ENCODE assay signal across 8 cellular contexts in genomic region chr1:116373451-116374339, GRCh38. TPM values are rescaled to one million over a fixed set of nuclear protein-coding genes. Genes with fewer than 3 reads are reported as not detected.
A peak's percentile ranks its signal among the peaks of the same experiment; 100 is the strongest.
DNase-seq lines count a peak whose midpoint lies in the region; ATAC-seq and TF ChIP-seq lines count a peak whose summit lies in the region.

No MANE protein-coding gene starts in this region.

- peak; percentile 40 for DNase-seq in GDM1 (lab: John Stamatoyannopoulos, UW)
- DNase-seq in NCI-H748 treated with DMSO at 0.1 percent for 48 hours (lab: John Stamatoyannopoulos, UW): peak; percentile 22
- peak; percentile 39 for DNase-seq in activated T-cell treated with anti-CD3 and anti-CD28 coated beads for 24 hours (ENCODE audit: low read depth)
- no peak for DNase-seq in epithelial cell of proximal tubule (ENCODE audit: low read depth)
- peak; percentile 52 for DNase-seq in stimulated activated naive CD4-positive, alpha-beta T cell treated with Interleukin-2 at 50 U/mL for 16 hours (lab: John Stamatoyannopoulos, UW)

- no peaks in the 10 kb centered on the region for H3K27me3 ChIP-seq in mucosa of rectum (ENCODE audit: control insufficient read depth in 2 of 2, insufficient read depth in 2 of 2, low read length in 2 of 2)

- H3K4me3 ChIP-seq in epithelial cell of proximal tubule (ENCODE audit: low read depth, low read length) (peak overlapping the region; percentile 92), mucosa of rectum (ENCODE audit: low read length in 2 of 2) (peak overlapping the region; percentile 82 to 83)

- H3K9ac ChIP-seq in mucosa of rectum (ENCODE audit: low read depth in 1 of 2, low read length in 2 of 2): peak overlapping the region; percentile 87 to 93

- H3K9me3 ChIP-seq in mucosa of rectum (ENCODE audit: control insufficient read depth in 2 of 2, low read length in 2 of 2): no peaks in the 10 kb centered on the region

- peak overlapping the region; percentile 92 to 93 for H3K27ac ChIP-seq in mucosa of rectum (ENCODE audit: low read depth in 2 of 2, low read length in 2 of 2)

- TF ChIP-seq CTCF in epithelial cell of proximal tubule (conservative IDR thresholded peaks at IDR 0.05; ENCODE audit: low read depth, low read length): no peak

- peaks cover 0 to 8% of the 10 kb centered on the region in 2 donors for H3K36me3 ChIP-seq in mucosa of rectum (ENCODE audit: control insufficient read depth in 2 of 2, insufficient read depth in 2 of 2, low read length in 2 of 2)

- H3K4me1 ChIP-seq in mucosa of rectum (ENCODE audit: control insufficient read depth in 2 of 2, insufficient read depth in 2 of 2, low read length in 2 of 2): peaks cover 31 to 41% of the 10 kb centered on the region in 2 donors

- ATAC-seq in HG02759 (IDR thresholded peaks at IDR 0.05; ENCODE audit: unreplicated experiment) (peak; percentile 4), HG02870 (IDR thresholded peaks at IDR 0.05; ENCODE audit: unreplicated experiment) (no peak)

RNA-seq across cellular contexts. Expression of gene ATP1A1, which starts 0.7 kb away (rescaled TPM):
- 218 and 261 TPM in 2 replicates for total RNA-seq in epithelial cell of proximal tubule
